In the genomic region with DNA sequence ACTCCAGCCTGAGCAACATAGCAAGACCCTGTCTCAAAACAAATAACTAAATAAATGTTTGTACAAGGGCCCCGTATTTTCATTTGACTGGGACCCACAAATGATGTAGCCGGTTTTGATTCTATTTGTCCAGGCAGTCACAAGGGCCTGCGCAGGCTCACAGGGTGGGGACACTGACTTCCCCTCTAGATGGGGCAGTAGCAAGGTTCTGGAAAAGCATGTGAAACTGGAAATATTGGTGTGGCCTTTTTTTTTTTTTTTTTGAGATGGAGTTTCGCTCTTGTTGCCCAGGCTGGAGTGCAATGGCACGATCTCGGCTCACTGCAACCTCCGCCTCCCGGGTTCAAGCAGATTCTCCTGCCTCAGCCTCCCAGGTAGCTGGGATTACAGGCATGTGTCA, we compare ENCODE assay signal across 16 cellular contexts. TPM values are rescaled to one million over a fixed set of nuclear protein-coding genes. Genes with fewer than 3 reads are reported as not detected.
"Had no signal": no experiment of that assay in that cellular context is flagged by ENCODE, and none has a peak within 500 bp of the region (broad histone marks: within the 10 kb centered on the region; RNA-seq: fewer than 3 reads in every experiment).

No MANE protein-coding gene starts in this region.

RNA-seq across cellular contexts. Expression of gene MARVELD3, which starts 11.0 kb away (rescaled TPM):
- total RNA-seq: activated naive CD4-positive, alpha-beta T cell treated with anti-CD3 and anti-CD28 coated beads for 36 hours; activated naive CD4-positive, alpha-beta T cell treated with anti-CD3 and anti-CD28 coated beads, Interleukin-2, amount 50 U/mL, for 72 hours; activated naive CD8-positive, alpha-beta T cell treated with anti-CD3 and anti-CD28 coated beads for 36 hours; activated naive CD8-positive, alpha-beta T cell treated with anti-CD3 and anti-CD28 coated beads, Interleukin-2, amount 10 ng/mL, durations not matched to agents 7 days and 5 days; activated T-cell treated with anti-CD3 and anti-CD28 coated beads, Interleukin-2, amount 50 U/mL, for 72 hours; activated T-helper 1 cell treated with anti-CD3 and anti-CD28 coated beads, Interleukin-12 subunit alpha, Interleukin-12 subunit beta, Interleukin-2, Interleukin-4 antibody, amounts not matched to agents 30 ng/mL and 10 ng/mL and 1 ng/mL, durations not matched to agents 14 hours and 24 hours and 36 hours; activated T-helper 17 cell treated with anti-CD3 and anti-CD28 coated beads, Interleukin-2, amount 50 U/mL, for 72 hours; activated T-helper 2 cell treated with anti-CD3 and anti-CD28 coated beads, Interferon-gamma antibody, Interleukin-2, Interleukin-4, amounts not matched to agents 10 μg/mL and 5 μg/mL and 100 μg/mL, durations not matched to agents 14 hours and 24 hours and 36 hours; aorta; ascending aorta; cardiac muscle cell; cardiac septum had no signal

RNA-seq across cellular contexts. Expression of gene TAT, which starts 38.1 kb away (rescaled TPM):
- total RNA-seq: activated naive CD4-positive, alpha-beta T cell treated with anti-CD3 and anti-CD28 coated beads for 36 hours; activated naive CD4-positive, alpha-beta T cell treated with anti-CD3 and anti-CD28 coated beads, Interleukin-2, amount 50 U/mL, for 72 hours; activated naive CD8-positive, alpha-beta T cell treated with anti-CD3 and anti-CD28 coated beads for 36 hours; activated naive CD8-positive, alpha-beta T cell treated with anti-CD3 and anti-CD28 coated beads, Interleukin-2, amount 10 ng/mL, durations not matched to agents 7 days and 5 days; activated T-cell treated with anti-CD3 and anti-CD28 coated beads, Interleukin-2, amount 50 U/mL, for 72 hours; activated T-helper 1 cell treated with anti-CD3 and anti-CD28 coated beads, Interleukin-12 subunit alpha, Interleukin-12 subunit beta, Interleukin-2, Interleukin-4 antibody, amounts not matched to agents 30 ng/mL and 10 ng/mL and 1 ng/mL, durations not matched to agents 14 hours and 24 hours and 36 hours; activated T-helper 17 cell treated with anti-CD3 and anti-CD28 coated beads, Interleukin-2, amount 50 U/mL, for 72 hours; activated T-helper 2 cell treated with anti-CD3 and anti-CD28 coated beads, Interferon-gamma antibody, Interleukin-2, Interleukin-4, amounts not matched to agents 10 μg/mL and 5 μg/mL and 100 μg/mL, durations not matched to agents 14 hours and 24 hours and 36 hours; aorta; astrocyte; body of pancreas; bronchial epithelial cell; cardiac muscle cell; cardiac septum; cerebellum had no signal
- polyA plus RNA-seq: aorta had no signal
